8 cellular contexts compared by ENCODE assay signal in the genomic region with DNA sequence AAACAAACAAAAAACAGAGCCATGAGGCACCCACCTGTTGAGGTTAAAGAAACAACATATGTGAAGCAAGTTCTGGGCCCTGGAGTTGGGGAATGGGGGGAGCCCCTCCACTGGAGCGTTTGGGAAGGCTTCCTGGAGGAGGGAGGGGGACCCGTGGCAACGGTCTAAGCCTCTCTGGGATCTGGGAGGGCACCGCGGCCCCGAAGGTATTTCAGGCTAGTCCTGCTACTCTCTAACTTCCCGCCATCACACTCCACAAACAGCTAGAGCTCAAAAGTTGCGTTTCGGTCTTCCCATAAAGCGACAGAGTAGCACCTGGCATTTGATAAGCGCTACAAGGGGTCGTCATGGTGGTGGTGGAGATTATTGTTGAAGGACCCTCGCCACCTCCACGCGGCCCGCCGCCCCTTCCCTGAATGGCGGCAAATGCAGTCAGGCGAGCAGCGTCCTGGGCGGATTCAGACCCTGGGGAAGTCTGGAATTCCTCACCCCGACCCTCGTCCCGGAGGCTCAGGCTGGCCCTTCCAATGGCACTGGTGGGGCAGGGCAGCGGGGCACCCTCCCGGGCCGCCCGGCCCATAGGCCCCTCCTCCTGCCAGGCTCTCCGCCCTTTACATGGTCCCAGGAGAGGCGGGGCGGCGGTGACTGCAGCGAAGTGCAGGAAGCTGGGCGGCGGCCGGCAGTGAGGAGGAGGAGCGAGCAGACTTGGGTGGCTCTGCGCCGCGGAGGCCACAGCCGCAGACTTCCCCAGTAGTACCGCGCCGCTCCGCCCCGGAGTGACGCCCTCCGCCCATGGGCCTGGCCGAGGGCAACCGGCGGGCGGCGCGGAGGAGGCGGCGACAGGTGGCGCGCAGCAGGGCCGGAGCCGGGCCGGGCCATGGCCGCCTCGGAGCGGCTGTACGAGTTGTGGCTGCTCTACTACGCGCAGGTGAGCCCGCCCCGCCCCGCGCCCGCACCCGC. TPM values are rescaled to one million over a fixed set of nuclear protein-coding genes. Genes with fewer than 3 reads are reported as not detected.
DNase-seq lines count a peak whose midpoint lies in the region; ATAC-seq, FAIRE-seq and TF ChIP-seq lines count a peak whose summit lies in the region.

A gene with protein sequence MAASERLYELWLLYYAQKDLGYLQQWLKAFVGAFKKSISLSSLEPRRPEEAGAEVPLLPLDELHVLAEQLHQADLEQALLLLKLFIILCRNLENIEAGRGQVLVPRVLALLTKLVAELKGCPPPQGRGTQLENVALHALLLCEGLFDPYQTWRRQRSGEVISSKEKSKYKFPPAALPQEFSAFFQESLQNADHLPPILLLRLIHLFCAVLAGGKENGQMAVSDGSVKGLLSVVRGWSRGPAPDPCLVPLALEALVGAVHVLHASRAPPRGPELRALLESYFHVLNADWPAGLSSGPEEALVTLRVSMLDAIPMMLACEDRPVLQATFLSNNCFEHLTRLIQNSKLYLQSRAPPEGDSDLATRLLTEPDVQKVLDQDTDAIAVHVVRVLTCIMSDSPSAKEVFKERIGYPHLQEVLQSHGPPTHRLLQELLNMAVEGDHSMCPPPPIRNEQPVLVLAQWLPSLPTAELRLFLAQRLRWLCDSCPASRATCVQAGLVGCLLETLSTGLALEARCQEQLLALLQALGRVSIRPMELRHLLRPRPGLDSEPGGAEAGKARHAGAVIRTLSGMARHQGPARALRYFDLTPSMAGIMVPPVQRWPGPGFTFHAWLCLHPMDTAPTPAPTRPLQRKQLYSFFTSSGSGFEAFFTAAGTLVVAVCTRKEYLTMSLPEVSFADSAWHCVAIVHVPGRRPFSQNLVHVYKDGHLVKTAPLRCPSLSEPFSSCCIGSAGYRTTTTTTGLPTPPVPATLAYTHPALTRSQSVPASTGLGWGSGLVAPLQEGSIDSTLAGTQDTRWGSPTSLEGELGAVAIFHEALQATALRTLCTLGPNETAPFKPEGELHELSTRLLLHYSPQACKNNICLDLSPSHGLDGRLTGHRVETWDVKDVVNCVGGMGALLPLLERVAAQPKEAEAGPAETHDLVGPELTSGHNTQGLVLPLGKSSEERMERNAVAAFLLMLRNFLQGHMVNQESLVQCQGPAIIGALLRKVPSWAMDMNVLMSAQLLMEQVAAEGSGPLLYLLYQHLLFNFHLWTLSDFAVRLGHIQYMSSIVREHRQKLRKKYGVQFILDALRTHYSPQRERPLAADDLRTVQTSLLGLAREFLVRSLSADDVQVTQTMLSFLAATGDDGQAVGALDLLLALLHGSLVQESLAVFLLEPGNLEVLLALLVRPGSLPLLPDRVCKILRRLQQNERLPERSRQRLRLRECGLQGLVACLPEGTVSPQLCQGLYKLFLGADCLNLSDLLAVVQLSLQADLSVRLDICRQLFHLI (N-terminal part only) (plus strand): TSS at position 682 of the 960 bp plus-strand sequence. CDS start 196 bp downstream, at position 878.

- peak; percentile 91 for FAIRE-seq in GM19239 (lab: Jason Lieb, UNC)

- H3K4me1 ChIP-seq in colonic mucosa = peaks cover 8% of the 10 kb centered on the region

- H3K9me3 ChIP-seq in colonic mucosa = no peaks in the 10 kb centered on the region

- H3K9ac ChIP-seq in colonic mucosa (ENCODE audit: low read depth in 2 of 2, low read length in 2 of 2) = peak within 1 kb of the TSS; percentile 94 to 96

- no peaks in the 10 kb centered on the region for H3K36me3 ChIP-seq in BJ (ENCODE audit: control insufficient read depth, insufficient read depth, low read length)
- H3K36me3 ChIP-seq in colonic mucosa = no peaks in the 10 kb centered on the region

- peak; percentile 70 for ATAC-seq in HG03442 (IDR thresholded peaks at IDR 0.05; ENCODE audit: unreplicated experiment)
- ATAC-seq in left colon = peak; percentile 72

- H3K27ac ChIP-seq in colonic mucosa = peak within 1 kb of the TSS; percentile 83

- H3K4me3 ChIP-seq in BJ (ENCODE audit: low read depth, low read length) (peak within 1 kb of the TSS; percentile 61), colonic mucosa (peak within 1 kb of the TSS; percentile 70)

- POLR2A ChIA-PET in BJ (lab: Charles Lee) = no interaction called here

- H3K27me3 ChIP-seq in BJ (ENCODE audit: control insufficient read depth, insufficient read depth, low read length) (no peaks in the 10 kb centered on the region), colonic mucosa (no peaks in the 10 kb centered on the region)

- TF ChIP-seq CTCF in BJ (IDR thresholded peaks at IDR 0.05; ENCODE audit: insufficient read depth, low read depth, low read length) = no peak
- no peak for TF ChIP-seq CTCF in colonic mucosa (IDR thresholded peaks at IDR 0.05)

- CTCF ChIA-PET in BJ (lab: Yijun Ruan, JAX) = interaction anchor here (0.7 to 1.9 kb wide), 5 partner anchors 14 to 304 kb away, joined by 3 to 6 read pairs (median 4); partner anchors contain the start of gene KLHL18

- DNase-seq in BJ (ENCODE audit: low read depth) (peak; percentile 33), GM19239 (ENCODE audit: insufficient read length, low spot score) (peak; percentile 97), NCI-H524 treated with DMSO at 0.1 percent for 48 hours (lab: John Stamatoyannopoulos, UW) (peak; percentile 57), colonic mucosa (peak; percentile 98), left colon (peak; percentile 98 to 99)
- DNase-seq in activated CD4-positive, alpha-beta T cell treated with anti-CD3 and anti-CD28 coated beads for 4 hours = peak; percentile 94 to 96
- DNase-seq in stimulated activated CD4-positive, alpha-beta T cell treated with anti-CD3 and anti-CD28 coated beads, Interleukin-1b, Interleukin-23, amount 100 ng/mL, for 4 hours (ENCODE audit: low read depth in 2 of 2) = peak; percentile 92 to 96

- intact Hi-C loops in colonic mucosa (cut with DNase I) = no loop called here
- intact Hi-C loops in left colon (cut with DNase I, micrococcal nuclease) = no loop called here

RNA-seq across cellular contexts. Expression of the gene that starts here (rescaled TPM):
- 2.4 and 5.1 TPM in 2 replicates for polyA plus RNA-seq in BJ (2011; rRNA removed)
- polyA minus RNA-seq in BJ (2011; rRNA and poly(A)+ RNA removed) = 2.7 and 5.3 TPM in 2 replicates
- total RNA-seq in colonic mucosa (100 to 1,000 TPM in 1 of 2 donors, 10 to 100 TPM in 1; 40.9 to 106 TPM), left colon (10 to 100 TPM; 51.4 to 98.1 TPM)

Comparison
In these comparisons a context has a peak if more than half of its experiments do, and no peak if none do; other contexts are left out.
1. Peak in every context shown above with its lines: DNase-seq, ATAC-seq, H3K4me3 ChIP-seq and H3K27ac ChIP-seq.
2. DNase-seq: peak in every context shown above with its lines; median percentile 98 in left colon; 98 in colonic mucosa; 97 in GM19239; 95 in activated CD4-positive, alpha-beta T cell treated with anti-CD3 and anti-CD28 coated beads for 4 hours; 94 in stimulated activated CD4-positive, alpha-beta T cell treated with anti-CD3 and anti-CD28 coated beads, Interleukin-1b, Interleukin-23, amount 100 ng/mL, for 4 hours; 57 in NCI-H524 treated with DMSO at 0.1 percent for 48 hours; 33 in BJ.